In the genomic region with DNA sequence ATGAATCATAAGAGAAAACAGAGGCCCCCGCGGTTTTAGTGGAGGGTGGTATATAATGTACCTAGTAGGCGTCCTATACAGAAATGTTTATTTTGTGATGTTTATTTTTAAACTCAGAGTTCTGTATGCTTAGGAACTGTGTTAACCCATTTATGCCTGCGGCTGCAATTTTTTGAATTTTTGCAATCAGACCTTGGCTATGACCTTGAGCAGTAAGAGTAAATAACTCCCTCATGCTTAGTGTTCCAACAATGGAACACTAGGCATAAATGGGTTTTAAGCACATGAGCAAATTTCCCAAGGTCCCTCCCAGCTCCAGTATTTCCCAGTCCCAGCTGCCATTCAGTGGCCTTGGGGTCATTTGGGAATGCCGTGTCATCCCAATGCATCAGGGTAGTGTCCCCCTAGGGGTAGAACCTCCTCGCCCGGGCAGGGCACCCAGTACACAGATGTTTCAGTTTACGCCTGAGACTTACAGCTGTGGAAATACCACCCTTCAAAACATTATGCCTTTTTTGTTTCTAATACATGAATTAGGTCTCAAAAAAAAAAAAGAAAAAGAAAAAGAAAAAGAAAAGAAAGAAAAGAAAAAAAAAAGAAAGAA, we compare ENCODE assay signal across 17 cellular contexts.
"Had no signal": no experiment of that assay in that cellular context is flagged by ENCODE, and none has a peak within 500 bp of the region (broad histone marks: within the 10 kb centered on the region; RNA-seq: fewer than 3 reads in every experiment).

No MANE protein-coding gene starts in this region.

- H3K4me3 ChIP-seq: ascending aorta, esophagus squamous epithelium, tibial artery had no signal

- H3K27me3 ChIP-seq: ascending aorta, esophagus squamous epithelium, tibial artery had no signal

- H3K36me3 Mint-ChIP-seq: activated naive CD4-positive, alpha-beta T cell treated with anti-CD3 and anti-CD28 coated beads, Interleukin-2, amount 50 U/mL, for 24 hours; naive thymus-derived CD4-positive, alpha-beta T cell had no signal

- ATAC-seq: activated T-cell treated with anti-CD3 and anti-CD28 coated beads, Interleukin-2, amount 50 U/mL, for 72 hours; left lobe of liver; naive thymus-derived CD4-positive, alpha-beta T cell; stimulated activated naive CD8-positive, alpha-beta T cell treated with anti-CD3 and anti-CD28 coated beads, Interleukin-15, Interleukin-2, amounts not matched to agents 100 U/mL and 50 U/mL, for 24 hours had no signal

- DNase-seq: activated CD4-positive, alpha-beta T cell treated with anti-CD3 and anti-CD28 coated beads, Interleukin-2, amount 50 U/mL, for 4 hours; activated effector memory CD4-positive, alpha-beta T cell treated with anti-CD3 and anti-CD28 coated beads, Interleukin-2, amount 50 U/mL, for 16 hours; activated T-cell treated with anti-CD3 and anti-CD28 coated beads, Interleukin-2, amount 50 U/mL, for 72 hours; effector CD8-positive, alpha-beta T cell; esophagus squamous epithelium; kidney; naive thymus-derived CD4-positive, alpha-beta T cell; stimulated activated CD4-positive, alpha-beta T cell treated with anti-CD3 and anti-CD28 coated beads, Interleukin-2, amount 100 ng/mL, for 24 hours; stimulated activated naive CD8-positive, alpha-beta T cell treated with anti-CD3 and anti-CD28 coated beads, Interleukin-15, Interleukin-2, amounts not matched to agents 100 U/mL and 50 U/mL, for 24 hours; substantia nigra; SW 1271; T-helper 2 cell; tibial artery had no signal

- H3K27ac Mint-ChIP-seq: activated naive CD4-positive, alpha-beta T cell treated with anti-CD3 and anti-CD28 coated beads, Interleukin-2, amount 50 U/mL, for 24 hours; activated T-cell treated with anti-CD3 and anti-CD28 coated beads, Interleukin-2, amount 50 U/mL, for 72 hours; naive thymus-derived CD4-positive, alpha-beta T cell had no signal

- H3K4me3 Mint-ChIP-seq: activated naive CD4-positive, alpha-beta T cell treated with anti-CD3 and anti-CD28 coated beads, Interleukin-2, amount 50 U/mL, for 24 hours; activated T-cell treated with anti-CD3 and anti-CD28 coated beads, Interleukin-2, amount 50 U/mL, for 72 hours; naive thymus-derived CD4-positive, alpha-beta T cell had no signal

- H3K9me3 Mint-ChIP-seq: activated naive CD4-positive, alpha-beta T cell treated with anti-CD3 and anti-CD28 coated beads, Interleukin-2, amount 50 U/mL, for 24 hours had no signal

- H3K4me1 Mint-ChIP-seq: activated naive CD4-positive, alpha-beta T cell treated with anti-CD3 and anti-CD28 coated beads, Interleukin-2, amount 50 U/mL, for 24 hours had no signal

- H3K36me3 ChIP-seq: ascending aorta, esophagus squamous epithelium, tibial artery, WERI-Rb-1 had no signal

- H3K9me3 ChIP-seq: ascending aorta, esophagus squamous epithelium, tibial artery had no signal

- H3K27ac ChIP-seq: ascending aorta, esophagus squamous epithelium, tibial artery, WERI-Rb-1 had no signal
